Comparison of ENCODE assay signal across 8 cellular contexts in genomic region chr4:128809477-128810330, GRCh38. TPM values are rescaled to one million over a fixed set of nuclear protein-coding genes. Genes with fewer than 3 reads are reported as not detected.
DNase-seq lines count a peak whose midpoint lies in the region; ATAC-seq and TF ChIP-seq lines count a peak whose summit lies in the region.

Gene JADE1, plus strand, starts transcription at chr4:128809700. Its CDS starts 22,059 bp downstream, at chr4:128831759.

- H3K4me3 Mint-ChIP-seq in activated naive CD8-positive, alpha-beta T cell treated with anti-CD3 and anti-CD28 coated beads for 36 hours, result peak within 1 kb of the TSS; percentile 98

- H3K9me3 Mint-ChIP-seq in activated naive CD8-positive, alpha-beta T cell treated with anti-CD3 and anti-CD28 coated beads for 36 hours, result no peaks in the 10 kb centered on the region

- H3K27ac Mint-ChIP-seq in activated naive CD8-positive, alpha-beta T cell treated with anti-CD3 and anti-CD28 coated beads for 36 hours, result peak within 1 kb of the TSS; percentile 100

- peak within 1 kb of the TSS; percentile 91 for H3K4me3 ChIP-seq in GM12865 (ENCODE audit: low read depth, low read length)
- H3K4me3 ChIP-seq in ovary, result peak within 1 kb of the TSS; percentile 87
- peak within 1 kb of the TSS; percentile 49 to 69 (median 62) for H3K4me3 ChIP-seq in thyroid gland (replicated peaks in 1 of 3)

- WGBS in ovary, 3 donors, result 0 to 1% (median 1%) methylated on average over 76 to 91 of the region's 91 CpGs
- WGBS in thyroid gland, 2 donors, result 0% methylated on average over 47 to 56 of the region's 91 CpGs

- H3K4me1 ChIP-seq in ovary (ENCODE audit: insufficient read depth) (no peaks in the 10 kb centered on the region), thyroid gland (peaks cover 9 to 20% of the 10 kb centered on the region in 2 donors)

- TF ChIP-seq POLR2A in ovary (IDR thresholded peaks at IDR 0.05) (peak; percentile 59), thyroid gland (IDR thresholded peaks at IDR 0.05) (peak; percentile 11 to 89)

- H3K27ac ChIP-seq in ovary (peak within 1 kb of the TSS; percentile 54 to 72), thyroid gland (peak within 1 kb of the TSS; percentile 90 to 97 (median 96))

- TF ChIP-seq EP300 in ovary (IDR thresholded peaks at IDR 0.05), result no peak

- H3K36me3 Mint-ChIP-seq in activated naive CD8-positive, alpha-beta T cell treated with anti-CD3 and anti-CD28 coated beads for 36 hours, result peaks cover 11% of the 10 kb centered on the region

- peak; percentile 50 for ATAC-seq in HG02642 (IDR thresholded peaks at IDR 0.05; ENCODE audit: poor library complexity, unreplicated experiment)

- peaks cover 13% of the 10 kb centered on the region for H3K4me1 Mint-ChIP-seq in activated naive CD8-positive, alpha-beta T cell treated with anti-CD3 and anti-CD28 coated beads for 36 hours

- H3K36me3 ChIP-seq in ovary (no peaks in the 10 kb centered on the region), thyroid gland (no peaks in the 10 kb centered on the region)

- H3K9me3 ChIP-seq in ovary (no peaks in the 10 kb centered on the region), thyroid gland (no peaks in the 10 kb centered on the region)

- H3K27me3 Mint-ChIP-seq in activated naive CD8-positive, alpha-beta T cell treated with anti-CD3 and anti-CD28 coated beads for 36 hours, result no peaks in the 10 kb centered on the region

- DNase-seq in GM12865 (ENCODE audit: low read depth), result peak; percentile 96
- peak; percentile 68 for DNase-seq in NCI-H1105 (lab: John Stamatoyannopoulos, UW)
- DNase-seq in SKM-1 treated with dmso at 0.1 percent for 144 hours (lab: John Stamatoyannopoulos, UW; ENCODE audit: unreplicated experiment), result peak; percentile 94
- DNase-seq in activated naive CD8-positive, alpha-beta T cell treated with anti-CD3 and anti-CD28 coated beads for 36 hours, result peak; percentile 89
- peak; percentile 82 to 96 (median 91) for DNase-seq in head of caudate nucleus
- peak; percentile 89 to 94 (median 90) for DNase-seq in ovary
- DNase-seq in thyroid gland, result peak; percentile 95 to 96

- intact Hi-C loops in head of caudate nucleus (cut with DNase I) (loop anchor here (5.0 to 10.0 kb wide), 3 partner anchors 53 to 745 kb away; partner anchors contain the start of gene LARP1B), ovary (cut with DNase I) (loop anchor here in 3 of 4 donors (5.0 to 10.0 kb wide), 9 partner anchors 53 to 745 kb away; partner anchors contain the start of gene LARP1B (in 1 of the 3)), thyroid gland (cut with DNase I) (loop anchor here (5.0 to 10.0 kb wide), 4 partner anchors 53 to 845 kb away; partner anchors contain the start of genes ABHD18 and MFSD8)

- TF ChIP-seq CTCF in GM12865 (IDR thresholded peaks at IDR 0.05; ENCODE audit: insufficient read depth, low read depth, low read length, missing control alignments) (peak; percentile 72), ovary (IDR thresholded peaks at IDR 0.05) (peak; percentile 34 to 80 (median 66)), thyroid gland (IDR thresholded peaks at IDR 0.05) (peak in 5 of 6 experiments; percentile 21 to 69 (median 58))

- H3K27me3 ChIP-seq in ovary, result no peaks in the 10 kb centered on the region
- H3K27me3 ChIP-seq in thyroid gland, result no peaks in the 10 kb centered on the region

RNA-seq across cellular contexts. Expression of gene JADE1, which starts in this region (rescaled TPM):
- total RNA-seq in activated naive CD8-positive, alpha-beta T cell treated with anti-CD3 and anti-CD28 coated beads for 36 hours, result 10 to 100 TPM; 29.7 to 31.5 TPM
- total RNA-seq in ovary (10 to 100 TPM; 27.3 to 48.6 (median 37.5) TPM), thyroid gland (100 to 1,000 TPM in 1 of 4 donors, 10 to 100 TPM in 3; 63.5 to 102 (median 74.4) TPM)
- polyA plus RNA-seq in ovary, result 10 to 100 TPM; 21.3 to 24.8 TPM

Comparison
In these comparisons a context has a peak if more than half of its experiments do, and no peak if none do; other contexts are left out.
1. Peak in every context shown above with its lines: DNase-seq, ATAC-seq, H3K4me3 ChIP-seq and H3K27ac ChIP-seq.